ENCODE assay signal across 28 cellular contexts in the genomic region with DNA sequence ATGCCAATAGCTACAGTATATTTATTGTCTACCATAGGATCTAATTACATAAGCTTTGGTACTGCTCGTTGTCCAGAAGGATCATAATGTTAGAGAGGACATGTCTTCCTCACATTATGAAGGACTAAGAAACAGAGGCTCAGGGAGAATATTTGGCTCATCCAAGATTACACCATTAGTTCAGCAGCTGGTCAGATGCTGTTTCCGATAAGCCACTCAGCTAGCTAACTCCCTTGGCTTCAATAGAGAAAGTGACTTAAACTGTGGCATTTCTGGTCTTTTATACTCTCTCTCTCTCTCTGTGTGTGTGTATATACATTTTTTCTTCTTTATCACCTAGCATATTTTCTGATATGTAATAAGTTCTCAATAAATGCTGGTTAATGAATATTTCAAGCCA.
"Had no signal": no experiment of that assay in that cellular context is flagged by ENCODE, and none has a peak within 500 bp of the region (broad histone marks: within the 10 kb centered on the region; RNA-seq: fewer than 3 reads in every experiment).

No MANE protein-coding gene starts in this region.

- H3K79me2 ChIP-seq: parathyroid adenoma had no signal

- H3K27ac Mint-ChIP-seq: effector memory CD8-positive, alpha-beta T cell; immature natural killer cell; naive B cell; natural killer cell treated with Interleukin-12 subunit alpha and Interleukin-12 subunit beta and Interleukin-15 and Interleukin-18, amount 100 ng/mL, for 72 hours; progenitor cell of endocrine pancreas; stimulated activated naive B cell treated with anti-CD40 and anti-IgM and Interleukin-4, amounts not matched to agents 10 μg/mL and 1 μg/mL and 100 μg/mL, for 72 hours; stimulated activated naive CD8-positive, alpha-beta T cell treated with anti-CD3 and anti-CD28 coated beads, Interleukin-15, Interleukin-2, amounts not matched to agents 100 ng/mL and 50 ng/mL, for 24 hours had no signal

- H3K36me3 ChIP-seq: esophagus squamous epithelium, gastrocnemius medialis, lower lobe of right lung, right atrium auricular region, spleen, suprapubic skin, transverse colon, vagina had no signal

- H3K4me3 Mint-ChIP-seq: effector memory CD8-positive, alpha-beta T cell; immature natural killer cell; naive B cell; natural killer cell treated with Interleukin-12 subunit alpha and Interleukin-12 subunit beta and Interleukin-15 and Interleukin-18, amount 100 ng/mL, for 72 hours; neural crest cell; stimulated activated naive B cell treated with anti-CD40 and anti-IgM and Interleukin-4, amounts not matched to agents 10 μg/mL and 1 μg/mL and 100 μg/mL, for 72 hours; stimulated activated naive CD8-positive, alpha-beta T cell treated with anti-CD3 and anti-CD28 coated beads, Interleukin-15, Interleukin-2, amounts not matched to agents 100 ng/mL and 50 ng/mL, for 24 hours had no signal

- H3K4me1 ChIP-seq: spleen had no signal

- H3K27me3 ChIP-seq: esophagus squamous epithelium, gastrocnemius medialis, heart right ventricle, right atrium auricular region, spleen, suprapubic skin, transverse colon, vagina had no signal

- H3K4me1 Mint-ChIP-seq: immature natural killer cell; naive B cell; neural crest cell; stimulated activated naive B cell treated with anti-CD40 and anti-IgM and Interleukin-4, amounts not matched to agents 10 μg/mL and 1 μg/mL and 100 μg/mL, for 72 hours had no signal

- H3K9me3 Mint-ChIP-seq: effector memory CD8-positive, alpha-beta T cell; immature natural killer cell; naive B cell; natural killer cell treated with Interleukin-12 subunit alpha and Interleukin-12 subunit beta and Interleukin-15 and Interleukin-18, amount 100 ng/mL, for 72 hours; neural crest cell; stimulated activated naive B cell treated with anti-CD40 and anti-IgM and Interleukin-4, amounts not matched to agents 10 μg/mL and 1 μg/mL and 100 μg/mL, for 72 hours; stimulated activated naive CD8-positive, alpha-beta T cell treated with anti-CD3 and anti-CD28 coated beads, Interleukin-15, Interleukin-2, amounts not matched to agents 100 ng/mL and 50 ng/mL, for 24 hours had no signal

- H3K36me3 Mint-ChIP-seq: naive B cell; natural killer cell treated with Interleukin-12 subunit alpha and Interleukin-12 subunit beta and Interleukin-15 and Interleukin-18, amount 100 ng/mL, for 72 hours; stimulated activated naive B cell treated with anti-CD40 and anti-IgM and Interleukin-4, amounts not matched to agents 10 μg/mL and 1 μg/mL and 100 μg/mL, for 72 hours had no signal

- H3K4me3 ChIP-seq: esophagus squamous epithelium, gastrocnemius medialis, heart right ventricle, lower lobe of right lung, right atrium auricular region, skin epidermis, spleen, suprapubic skin, transverse colon, vagina had no signal

- H2AFZ ChIP-seq: parathyroid adenoma had no signal

- H3K27ac ChIP-seq: lower lobe of right lung, parathyroid adenoma, skin epidermis, spleen, suprapubic skin had no signal

- FAIRE-seq: endometrium had no signal

- H3K9ac ChIP-seq: parathyroid adenoma had no signal

- DNase-seq: cerebellar nuclear complex; cortex of kidney; effector memory CD8-positive, alpha-beta T cell; erythroblast; esophagus squamous epithelium; foreskin fibroblast; gastrocnemius medialis; heart right ventricle; hypothalamus; immature natural killer cell; islet precursor cell; left ventricle myocardium superior; lower lobe of right lung; naive B cell; spleen; stimulated activated naive B cell treated with anti-CD40 and anti-IgM and Interleukin-4, amounts not matched to agents 10 μg/mL and 1 μg/mL and 100 μg/mL, for 72 hours; transverse colon had no signal

- ATAC-seq: effector memory CD8-positive, alpha-beta T cell; gastrocnemius medialis; heart right ventricle; left ventricle myocardium superior; lower lobe of right lung; natural killer cell treated with Interleukin-12 subunit alpha and Interleukin-12 subunit beta and Interleukin-15 and Interleukin-18, amount 100 ng/mL, for 72 hours; sciatic nerve; stimulated activated naive B cell treated with anti-CD40 and anti-IgM and Interleukin-4, amounts not matched to agents 10 μg/mL and 1 μg/mL and 100 μg/mL, for 72 hours had no signal

- H3K27me3 Mint-ChIP-seq: effector memory CD8-positive, alpha-beta T cell; progenitor cell of endocrine pancreas; stimulated activated naive B cell treated with anti-CD40 and anti-IgM and Interleukin-4, amounts not matched to agents 10 μg/mL and 1 μg/mL and 100 μg/mL, for 72 hours; stimulated activated naive CD8-positive, alpha-beta T cell treated with anti-CD3 and anti-CD28 coated beads, Interleukin-15, Interleukin-2, amounts not matched to agents 100 ng/mL and 50 ng/mL, for 24 hours had no signal

- H3K9me3 ChIP-seq: esophagus squamous epithelium, gastrocnemius medialis, heart right ventricle, lower lobe of right lung, right atrium auricular region, spleen, suprapubic skin, transverse colon, vagina had no signal
